In genomic region chr1:7961199-7962010, GRCh38 we compare ENCODE assay signal across 8 cellular contexts. TPM values are rescaled to one million over a fixed set of nuclear protein-coding genes. Genes with fewer than 3 reads are reported as not detected.
DNase-seq lines count a peak whose midpoint lies in the region; ATAC-seq and TF ChIP-seq lines count a peak whose summit lies in the region.

Gene PARK7 (plus strand): TSS chr1:7961711. CDS start chr1:7962786, 1,075 bp downstream.

- H3K9me3 ChIP-seq in spleen: no peaks in the 10 kb centered on the region

- H3K9me3 Mint-ChIP-seq in activated B cell treated with CpG ODN at 0.5 μM for 24 hours (no peaks in the 10 kb centered on the region), immature natural killer cell (no peaks in the 10 kb centered on the region)

- WGBS in spleen, 5 donors: 0 to 1% (median 0%) methylated on average over 23 to 81 of the region's 81 CpGs

- POLR2A ChIA-PET in activated B cell treated with CpG ODN at 0.5 μM for 24 hours (lab: Charles Lee): interaction anchor here (0.5 to 1.6 kb wide), 12 partner anchors 8 to 916 kb away, joined by 3 to 16 read pairs (median 4); partner anchors contain the start of genes ENO1, RERE, TNFRSF9 and VAMP3

- TF ChIP-seq POLR2A in spleen (IDR thresholded peaks at IDR 0.05): peak; percentile 90 to 98 (median 96)

- peaks cover 55% of the 10 kb centered on the region for H3K4me1 Mint-ChIP-seq in activated B cell treated with CpG ODN at 0.5 μM for 24 hours
- peaks cover 48 to 59% of the 10 kb centered on the region in 2 donors for H3K4me1 Mint-ChIP-seq in immature natural killer cell

- CTCF ChIA-PET in activated B cell treated with CpG ODN at 0.5 μM for 24 hours (lab: Charles Lee): no interaction called here

- peaks cover 16 to 64% (median 54%) of the 10 kb centered on the region in 6 donors for H3K4me1 ChIP-seq in spleen

- H3K27ac ChIP-seq in caudate nucleus (ENCODE audit: low read depth, low read length): peak within 1 kb of the TSS; percentile 96
- H3K27ac ChIP-seq in spleen: peak within 1 kb of the TSS; percentile 88 to 98 (median 96)

- H3K36me3 ChIP-seq in spleen: peaks cover 4 to 37% (median 31%) of the 10 kb centered on the region in 6 donors

- H3K27ac Mint-ChIP-seq in activated B cell treated with CpG ODN at 0.5 μM for 24 hours (peak within 1 kb of the TSS; percentile 97), immature natural killer cell (peak within 1 kb of the TSS; percentile 97 to 100 (median 99))

- peak; percentile 62 for TF ChIP-seq CTCF in AG10803 (conservative IDR thresholded peaks at IDR 0.05; ENCODE audit: low read length)
- no peak for TF ChIP-seq CTCF in activated B cell treated with CpG ODN at 0.5 μM for 24 hours (IDR thresholded peaks at IDR 0.05)
- peak in 9 of 11 experiments; percentile 38 to 81 (median 57) for TF ChIP-seq CTCF in spleen (IDR thresholded peaks at IDR 0.05 in 8 of 11, conservative IDR thresholded peaks at IDR 0.05 in 3 of 11)

- intact Hi-C loops in activated B cell treated with CpG ODN at 0.5 μM for 24 hours (cut with micrococcal nuclease) (loop anchor here (1.0 to 5.0 kb wide), 4 partner anchors 8 to 1569 kb away; partner anchors contain the start of genes ACOT7, PER3 and TNFRSF9), spleen (cut with DNase I; ENCODE audit: low total_unique reads) (no loop called here)

- no peaks in the 10 kb centered on the region for H3K27me3 ChIP-seq in spleen (replicated peaks in 1 of 7)

- ATAC-seq in GM19023 (IDR thresholded peaks at IDR 0.05; ENCODE audit: unreplicated experiment) (peak; percentile 92), HG03280 (IDR thresholded peaks at IDR 0.05; ENCODE audit: unreplicated experiment) (peak; percentile 93), activated B cell treated with CpG ODN at 0.5 μM for 24 hours (ENCODE audit: low read depth) (peak; percentile 97)

- H3K4me3 Mint-ChIP-seq in activated B cell treated with CpG ODN at 0.5 μM for 24 hours: peak within 1 kb of the TSS; percentile 94
- peak within 1 kb of the TSS; percentile 94 to 100 (median 96) for H3K4me3 Mint-ChIP-seq in immature natural killer cell

- H3K27me3 Mint-ChIP-seq in activated B cell treated with CpG ODN at 0.5 μM for 24 hours: no peaks in the 10 kb centered on the region
- peaks cover 10 to 17% (median 13%) of the 10 kb centered on the region in 3 donors for H3K27me3 Mint-ChIP-seq in immature natural killer cell (ENCODE audit: low read depth in 3 of 3)

- H3K4me3 ChIP-seq in AG10803 (ENCODE audit: low read length): peak within 1 kb of the TSS; percentile 86
- peak within 1 kb of the TSS; percentile 69 to 88 (median 85) for H3K4me3 ChIP-seq in spleen

- H3K36me3 Mint-ChIP-seq in activated B cell treated with CpG ODN at 0.5 μM for 24 hours (ENCODE audit: low read depth) (peaks cover 41% of the 10 kb centered on the region), immature natural killer cell (peaks cover 13 to 14% (median 14%) of the 10 kb centered on the region in 3 donors)

- DNase-seq in AG10803 (ENCODE audit: low read depth): peak; percentile 99
- peak; percentile 99 for DNase-seq in NCI-H345 (lab: John Stamatoyannopoulos, UW)
- peak; percentile 100 for DNase-seq in activated B cell treated with CpG ODN at 0.5 μM for 24 hours
- peak; percentile 91 to 100 (median 99) for DNase-seq in caudate nucleus (lab: John Stamatoyannopoulos, UW)
- DNase-seq in immature natural killer cell: peak; percentile 100
- peak; percentile 100 for DNase-seq in spleen

RNA-seq across cellular contexts. Expression of gene PARK7, which starts in this region (rescaled TPM):
- total RNA-seq in activated B cell treated with CpG ODN at 0.5 μM for 24 hours: 242 and 281 TPM in 2 replicates
- 100 to 1,000 TPM; 400 to 579 (median 427) TPM for polyA plus RNA-seq in immature natural killer cell
- 100 to 1,000 TPM in 6 of 7 donors, 10 to 100 TPM in 1; 93.5 to 183 (median 160) TPM for total RNA-seq in spleen
- 100 to 1,000 TPM; 274 to 370 (median 289) TPM for polyA plus RNA-seq in spleen

Comparison
In these comparisons a context has a peak if more than half of its experiments do, and no peak if none do; other contexts are left out.
1. Peak in every context shown above with its lines: DNase-seq, ATAC-seq, H3K4me3 ChIP-seq and H3K27ac ChIP-seq.